ENCODE assay signal across 26 cellular contexts in the genomic region with DNA sequence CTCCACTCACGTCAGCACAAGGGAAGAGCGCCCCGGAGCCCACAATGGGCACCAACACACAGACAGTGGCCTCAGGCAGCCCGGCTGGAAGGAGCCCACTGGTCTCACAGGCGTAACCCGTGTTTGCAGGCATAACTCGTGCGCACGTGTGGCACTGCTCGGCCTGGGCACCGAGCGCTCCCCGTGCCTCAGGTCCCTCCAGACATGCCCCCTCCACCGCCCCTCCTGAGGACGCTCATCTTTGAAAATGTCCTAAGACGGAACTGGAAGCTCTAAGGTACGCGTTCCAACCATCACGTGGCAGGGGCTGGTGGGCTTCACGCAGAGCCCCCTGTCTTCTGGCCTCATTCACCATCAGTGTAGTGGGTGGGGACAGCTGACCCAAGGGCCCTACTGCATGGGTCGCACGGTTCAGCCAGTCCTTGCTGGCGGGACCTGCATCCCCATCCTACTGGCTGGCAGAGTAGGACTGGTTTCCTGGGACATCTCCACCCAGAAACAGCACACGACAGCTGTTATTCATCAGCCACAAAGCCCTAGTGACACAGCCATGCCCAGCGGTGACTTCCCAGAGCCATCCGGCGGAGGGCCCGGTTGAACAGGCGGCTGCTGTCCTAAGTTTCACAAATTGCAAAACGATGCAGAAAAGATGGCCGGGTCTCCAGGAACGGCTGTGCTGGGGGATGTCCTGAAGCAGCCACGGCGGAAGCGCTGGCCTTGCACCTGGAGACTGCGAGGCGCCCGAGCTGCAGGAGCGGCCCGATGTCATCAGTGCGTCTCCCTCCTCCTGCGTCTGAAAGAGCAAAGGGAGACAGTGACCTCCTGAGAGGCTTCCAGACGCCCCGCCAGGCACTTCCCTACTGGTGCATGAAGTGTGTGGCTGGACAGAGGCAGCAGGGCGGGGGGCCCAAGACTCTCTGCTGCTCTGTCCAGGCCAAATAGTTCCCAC. TPM values are rescaled to one million over a fixed set of nuclear protein-coding genes. Genes with fewer than 3 reads are reported as not detected.
DNase-seq lines count a peak whose midpoint lies in the region; ATAC-seq and TF ChIP-seq lines count a peak whose summit lies in the region.
"Had no signal": no experiment of that assay in that cellular context is flagged by ENCODE, and none has a peak within 500 bp of the region (broad histone marks: within the 10 kb centered on the region; RNA-seq: fewer than 3 reads in every experiment).

No MANE protein-coding gene starts in this region.

- peak overlapping the region in 1 of 2 donors; percentile 45 for H3K27ac ChIP-seq in breast epithelium
- H3K27ac ChIP-seq: coronary artery, PC-9, upper lobe of right lung had no signal

- H3K36me3 Mint-ChIP-seq in MCF 10A (ENCODE audit: insufficient read depth, unreplicated experiment) (no peaks in the 10 kb centered on the region), chondrocyte (ENCODE audit: low read depth) (no peaks in the 10 kb centered on the region)

- H3K27ac Mint-ChIP-seq in MCF 10A (ENCODE audit: low read depth, unreplicated experiment) (peak overlapping the region; percentile 41), chondrocyte (ENCODE audit: unreplicated experiment) (peak overlapping the region; percentile 82)
- H3K27ac Mint-ChIP-seq: endodermal cell had no signal

- H3K27me3 Mint-ChIP-seq in MCF 10A (ENCODE audit: insufficient read depth, unreplicated experiment) (no peaks in the 10 kb centered on the region), chondrocyte (ENCODE audit: low read depth) (no peaks in the 10 kb centered on the region)

- no peaks in the 10 kb centered on the region for H3K36me3 ChIP-seq in breast epithelium
- H3K36me3 ChIP-seq: upper lobe of right lung had no signal

- ATAC-seq in HG03565 (IDR thresholded peaks at IDR 0.05; ENCODE audit: unreplicated experiment), result no peak

- no peaks in the 10 kb centered on the region for H3K9me3 Mint-ChIP-seq in MCF 10A (ENCODE audit: unreplicated experiment)
- H3K9me3 Mint-ChIP-seq in chondrocyte (ENCODE audit: low read depth), result no peaks in the 10 kb centered on the region
- H3K9me3 Mint-ChIP-seq: H9, nephron had no signal

- H3K4me3 Mint-ChIP-seq in MCF 10A (ENCODE audit: unreplicated experiment) (no peak overlapping the region), chondrocyte (ENCODE audit: unreplicated experiment) (no peak overlapping the region)
- H3K4me3 Mint-ChIP-seq: CD8-positive, alpha-beta memory T cell; endodermal cell; H9; nephron had no signal

- no peak for TF ChIP-seq CTCF in MCF 10A (IDR thresholded peaks at IDR 0.05; ENCODE audit: unreplicated experiment)
- no peak for TF ChIP-seq CTCF in breast epithelium (IDR thresholded peaks at IDR 0.05)
- no peak for TF ChIP-seq CTCF in chondrocyte (IDR thresholded peaks at IDR 0.05)

- BruUV-seq in MCF 10A (replicated peaks; lab: Mats Ljungman, UMichigan), result no TSS peak

- CTCF ChIA-PET in MCF 10A (lab: Yijun Ruan, JAX), result interaction anchor here (2.3 kb wide), 1 partner anchor 7 kb away, joined by 11 read pairs; no protein-coding TSS in a partner anchor

- intact Hi-C loops in MCF 10A (cut with micrococcal nuclease), result loop anchor here (5.0 kb wide), 1 partner anchor 591 kb away; no protein-coding TSS in a partner anchor
- intact Hi-C loops in breast epithelium (cut with DNase I; ENCODE audit: low total_unique reads), result no loop called here

- H3K27me3 ChIP-seq in breast epithelium, result no peaks in the 10 kb centered on the region
- H3K27me3 ChIP-seq: upper lobe of right lung had no signal

- TF ChIP-seq POLR2A in breast epithelium (IDR thresholded peaks at IDR 0.05), result no peak

- H3K4me1 Mint-ChIP-seq in MCF 10A (ENCODE audit: insufficient read depth, unreplicated experiment), result peaks cover 21% of the 10 kb centered on the region
- H3K4me1 Mint-ChIP-seq in chondrocyte (ENCODE audit: low read depth), result peaks cover 20% of the 10 kb centered on the region
- H3K4me1 Mint-ChIP-seq: CD8-positive, alpha-beta memory T cell had no signal

- DNase-seq in MCF 10A (ENCODE audit: unreplicated experiment), result no peak
- DNase-seq in breast epithelium (ENCODE audit: low spot score in 2 of 2), result no peak
- DNase-seq in chondrocyte (ENCODE audit: low spot score), result no peak
- DNase-seq in myocyte (ENCODE audit: low read depth), result peak; percentile 51
- peak; percentile 5 for DNase-seq in stimulated activated CD8-positive, alpha-beta memory T cell treated with anti-CD3 and anti-CD28 coated beads, Interleukin-4, amount 100 ng/mL, for 48 hours
- DNase-seq in stimulated activated CD4-positive, alpha-beta T cell treated with anti-CD3 and anti-CD28 coated beads, Interleukin-1b, Interleukin-23, amount 100 ng/mL, for 48 hours, result no peak
- no peak for DNase-seq in stimulated activated naive CD4-positive, alpha-beta T cell (lab: John Stamatoyannopoulos, UW)
- DNase-seq: activated CD4-positive, alpha-beta T cell treated with anti-CD3 and anti-CD28 coated beads for 4 hours; AML-193; CD8-positive, alpha-beta memory T cell; DMS53; endodermal cell; GDM1; glutamatergic neuron; H9; midbrain; NCI-H1092; NCI-H2081; NCI-H446; PC-9; stimulated activated CD4-positive, alpha-beta T cell treated with anti-CD3 and anti-CD28 coated beads, Interleukin-12 subunit alpha, Interleukin-12 subunit beta, amount 100 ng/mL, for 4 hours; T-helper 2 cell; upper lobe of right lung had no signal

- H3K4me1 ChIP-seq in breast epithelium, result no peaks in the 10 kb centered on the region
- H3K4me1 ChIP-seq: upper lobe of right lung had no signal

- H3K4me3 ChIP-seq in breast epithelium, result no peak overlapping the region
- H3K4me3 ChIP-seq: coronary artery, PC-9, upper lobe of right lung had no signal

- H3K9me3 ChIP-seq in breast epithelium, result no peaks in the 10 kb centered on the region
- H3K9me3 ChIP-seq: upper lobe of right lung had no signal

- POLR2A ChIA-PET in MCF 10A (lab: Yijun Ruan, JAX), result interaction anchor here (0.6 to 1.4 kb wide), 6 partner anchors 8 to 430 kb away, joined by 4 to 5 read pairs (median 4); partner anchors contain the start of genes CAGE1, RIOK1 and SNRNP48

RNA-seq across cellular contexts. Expression of gene SSR1, which starts 44.4 kb away (rescaled TPM):
- total RNA-seq in MCF 10A (2022) (318 and 396 TPM in 2 replicates), breast epithelium (10 to 100 TPM; 52.2 to 53.6 (median 53.4) TPM), chondrocyte (236 to 416 TPM (median 247 TPM) in 3 replicates), myocyte (68.2 and 74.2 TPM in 2 replicates)
- polyA plus RNA-seq in myocyte (2012), result 94.1 TPM

Comparison
In these comparisons a context has a peak if more than half of its experiments do, and no peak if none do; other contexts are left out.
1. DNase-seq: peak in myocyte (single experiment) and stimulated activated CD8-positive, alpha-beta memory T cell treated with anti-CD3 and anti-CD28 coated beads, Interleukin-4, amount 100 ng/mL, for 48 hours (single experiment); none in MCF 10A (single experiment), breast epithelium (0 of 2), chondrocyte (single experiment), stimulated activated CD4-positive, alpha-beta T cell treated with anti-CD3 and anti-CD28 coated beads, Interleukin-1b, Interleukin-23, amount 100 ng/mL, for 48 hours (single experiment) and stimulated activated naive CD4-positive, alpha-beta T cell (0 of 6).